Comparison of ENCODE assay signal across 15 cellular contexts in the genomic region with DNA sequence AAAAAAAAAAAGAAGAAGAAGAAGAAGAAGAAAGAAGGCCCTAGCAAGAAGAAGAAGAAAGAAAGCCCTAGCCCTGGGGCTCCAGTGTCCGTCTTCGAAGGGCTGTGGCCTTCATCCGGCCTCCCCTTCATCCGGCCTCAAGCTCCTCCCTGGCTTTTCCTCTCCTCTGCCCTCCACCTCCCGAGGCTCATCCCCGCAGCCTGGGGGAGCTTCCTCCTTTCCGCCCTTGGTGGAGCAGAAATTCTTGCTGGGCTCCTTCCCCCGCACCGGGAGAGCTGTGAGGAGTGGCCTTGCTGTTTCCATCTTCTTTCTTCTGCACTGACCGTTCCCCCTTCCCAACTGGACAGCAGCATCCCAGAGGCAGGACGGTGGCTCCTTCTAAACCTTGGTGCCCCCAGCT. TPM values are rescaled to one million over a fixed set of nuclear protein-coding genes. Genes with fewer than 3 reads are reported as not detected.
DNase-seq lines count a peak whose midpoint lies in the region; ATAC-seq and TF ChIP-seq lines count a peak whose summit lies in the region.
"Had no signal": no experiment of that assay in that cellular context is flagged by ENCODE, and none has a peak within 500 bp of the region (broad histone marks: within the 10 kb centered on the region; RNA-seq: fewer than 3 reads in every experiment).

No MANE protein-coding gene starts in this region.

- in situ Hi-C loops in HAP-1 (cut with MboI; ENCODE audit: low sequenced_read_pairs), result loop anchor here (5.0 to 10.0 kb wide), 2 partner anchors 230 to 508 kb away; no protein-coding TSS in a partner anchor

- H3K27me3 ChIP-seq in H7 (ENCODE audit: control insufficient read depth, insufficient read depth, low read length) (peaks cover 2% of the 10 kb centered on the region), upper lobe of right lung (peaks cover 12% of the 10 kb centered on the region), HAP-1 (ENCODE audit: low read depth) (no peaks in the 10 kb centered on the region)

- H3K4me1 ChIP-seq in upper lobe of right lung (peaks cover 8% of the 10 kb centered on the region), HAP-1 (no peaks in the 10 kb centered on the region)

- no peak for TF ChIP-seq CTCF in upper lobe of right lung (IDR thresholded peaks at IDR 0.05)

- H3K27ac ChIP-seq in upper lobe of right lung, result no peak overlapping the region
- H3K27ac ChIP-seq: GM23248 had no signal

- H3K4me3 ChIP-seq in H7 (ENCODE audit: insufficient read depth, low read depth, low read length) (no peak overlapping the region), upper lobe of right lung (no peak overlapping the region), HAP-1 (no peak overlapping the region)
- H3K4me3 ChIP-seq: GM23248 had no signal

- no peak for ATAC-seq in upper lobe of right lung

- H3K9me3 ChIP-seq in upper lobe of right lung (no peaks in the 10 kb centered on the region), HAP-1 (no peaks in the 10 kb centered on the region)

- DNase-seq in H7, result peak; percentile 32
- DNase-seq in UCSD-AML1 (lab: John Stamatoyannopoulos, UW; ENCODE audit: unreplicated experiment), result peak; percentile 26
- DNase-seq in posterior vena cava (ENCODE audit: low spot score), result peak; percentile 78
- peak; percentile 57 for DNase-seq in upper lobe of right lung
- DNase-seq in NCI-H526 treated with DMSO at 0.1 percent for 48 hours (lab: John Stamatoyannopoulos, UW), result no peak
- no peak for DNase-seq in amniotic stem cell (lab: John Stamatoyannopoulos, UW)
- DNase-seq in HAP-1 (ENCODE audit: low spot score in 2 of 2), result no peak
- DNase-seq: C1 segment of cervical spinal cord; CD4-positive, alpha-beta memory T cell; DMS153; DND-41; GM23248; H9; HFFc6 had no signal

- intact Hi-C loops in posterior vena cava (cut with DNase I) (loop anchor here in 1 of 2 donors (2.0 kb wide), 1 partner anchor 510 kb away; no protein-coding TSS in a partner anchor), upper lobe of right lung (cut with DNase I) (loop anchor here (10.0 kb wide), 2 partner anchors 200 to 510 kb away; no protein-coding TSS in a partner anchor)

- H3K36me3 ChIP-seq in H7 (replicated peaks; ENCODE audit: control insufficient read depth, insufficient read depth, low read length), result no peaks in the 10 kb centered on the region
- H3K36me3 ChIP-seq in upper lobe of right lung, result no peaks in the 10 kb centered on the region
- no peaks in the 10 kb centered on the region for H3K36me3 ChIP-seq in HAP-1 (replicated peaks)

RNA-seq across cellular contexts. Expression of a gene that starts 9.5 kb away (rescaled TPM):
- total RNA-seq in H7 (2014; rRNA removed; shearing (Covaris generic)), result 12.3 and 13.9 TPM in 2 replicates
- total RNA-seq in posterior vena cava (10 to 100 TPM; 17.2 to 18.5 TPM), upper lobe of right lung (25.7 TPM)

RNA-seq across cellular contexts. Expression of a gene that starts 19.2 kb away (rescaled TPM):
- 36.7 and 42.8 TPM in 2 replicates for total RNA-seq in H7 (2014; rRNA removed; shearing (Covaris generic))
- not detected for total RNA-seq in posterior vena cava
- not detected for total RNA-seq in upper lobe of right lung
- total RNA-seq: A172; CD4-positive, alpha-beta memory T cell; GM23248; HFFc6 had no signal

RNA-seq across cellular contexts. Expression of a gene that starts 43.7 kb away (rescaled TPM):
- total RNA-seq in H7 (2014; rRNA removed; shearing (Covaris generic)), result 220 and 292 TPM in 2 replicates
- 100 to 1,000 TPM in 1 of 2 donors, 10 to 100 TPM in 1; 65.8 to 100 TPM for total RNA-seq in posterior vena cava
- total RNA-seq in upper lobe of right lung, result 283 TPM

Comparison
In these comparisons a context has a peak if more than half of its experiments do, and no peak if none do; other contexts are left out.
1. DNase-seq: peak in H7 (single experiment), UCSD-AML1 (single experiment), posterior vena cava (single experiment) and upper lobe of right lung (single experiment); none in NCI-H526 treated with DMSO at 0.1 percent for 48 hours (single experiment), amniotic stem cell (single experiment) and HAP-1 (0 of 2).
2. RNA of a gene that starts 19.2 kb away (total RNA-seq): 36.7 to 42.8 TPM in H7; not detected in posterior vena cava and not detected in upper lobe of right lung (single experiment); every median in the first group is over 10 times any median in the second.